In genomic region chr21:41453761-41454160, GRCh38 we compare ENCODE assay signal across 1 cellular context.
TF ChIP-seq lines count a peak whose summit lies in the region.

No MANE protein-coding gene starts in this region.

TF ChIP-seq in WTC11, 78 proteins besides CTCF, POLR2A, EP300 and RAD21 (continued from another document):
- TF ChIP-seq, protein P1, sequence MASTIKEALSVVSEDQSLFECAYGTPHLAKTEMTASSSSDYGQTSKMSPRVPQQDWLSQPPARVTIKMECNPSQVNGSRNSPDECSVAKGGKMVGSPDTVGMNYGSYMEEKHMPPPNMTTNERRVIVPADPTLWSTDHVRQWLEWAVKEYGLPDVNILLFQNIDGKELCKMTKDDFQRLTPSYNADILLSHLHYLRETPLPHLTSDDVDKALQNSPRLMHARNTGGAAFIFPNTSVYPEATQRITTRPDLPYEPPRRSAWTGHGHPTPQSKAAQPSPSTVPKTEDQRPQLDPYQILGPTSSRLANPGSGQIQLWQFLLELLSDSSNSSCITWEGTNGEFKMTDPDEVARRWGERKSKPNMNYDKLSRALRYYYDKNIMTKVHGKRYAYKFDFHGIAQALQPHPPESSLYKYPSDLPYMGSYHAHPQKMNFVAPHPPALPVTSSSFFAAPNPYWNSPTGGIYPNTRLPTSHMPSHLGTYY (CRISPR knock-in tag; IDR thresholded peaks at IDR 0.05): no peak
